In genomic region chr5:54302267-54302687, GRCh38 we compare ENCODE assay signal across 1 cellular context.
TF ChIP-seq lines count a peak whose summit lies in the region.

No MANE protein-coding gene starts in this region.

TF ChIP-seq in HEK293, 187 proteins besides CTCF, POLR2A, EP300 and RAD21 (continued from another document and continues in another):
- TF ChIP-seq HIC1 (tag by site-specific recombination; IDR thresholded peaks at IDR 0.05) (peak; percentile 92), ZNF76 (tag by site-specific recombination; IDR thresholded peaks at IDR 0.05; ENCODE audit: borderline replicate concordance, low read depth) (no peak), ZNF280C (tag by site-specific recombination; IDR thresholded peaks at IDR 0.05) (no peak), SP3 (tag by site-specific recombination; IDR thresholded peaks at IDR 0.05) (no peak), ZNF175 (tag by site-specific recombination; IDR thresholded peaks at IDR 0.05) (no peak), OVOL3 (tag by site-specific recombination; IDR thresholded peaks at IDR 0.05) (peak; percentile 97), ZNF248 (tag by site-specific recombination; IDR thresholded peaks at IDR 0.05) (no peak), YY2 (tag by site-specific recombination; IDR thresholded peaks at IDR 0.05) (no peak), ZNF692 (tag by site-specific recombination; IDR thresholded peaks at IDR 0.05) (peak; percentile 82), ZNF776 (tag by site-specific recombination; IDR thresholded peaks at IDR 0.05; ENCODE audit: borderline replicate concordance) (no peak), ZNF18 (tag by site-specific recombination; IDR thresholded peaks at IDR 0.05) (peak; percentile 58; the same call in 1 of the 2 replicates), ZBTB10 (tag by site-specific recombination; IDR thresholded peaks at IDR 0.05) (no peak), ZNF677 (tag by site-specific recombination; IDR thresholded peaks at IDR 0.05) (no peak), ZSCAN4 (tag by site-specific recombination; IDR thresholded peaks at IDR 0.05) (peak; percentile 45), GLIS1 (tag by site-specific recombination; IDR thresholded peaks at IDR 0.05) (peak; percentile 64; the same call in 1 of the 2 replicates), GFI1B (tag by site-specific recombination; IDR thresholded peaks at IDR 0.05) (peak; percentile 76), PRDM10 (tag by site-specific recombination; IDR thresholded peaks at IDR 0.05) (peak; percentile 63), BCL11A (tag by site-specific recombination; IDR thresholded peaks at IDR 0.05; ENCODE audit: low read depth) (peak; percentile 96), ZNF394 (tag by site-specific recombination; IDR thresholded peaks at IDR 0.05; ENCODE audit: borderline replicate concordance) (peak; percentile 54; the same call in 1 of the 2 replicates), ZNF169 (tag by site-specific recombination; IDR thresholded peaks at IDR 0.05) (no peak), ZNF362 (tag by site-specific recombination; IDR thresholded peaks at IDR 0.05) (peak; percentile 96), ZNF324 (tag by site-specific recombination; IDR thresholded peaks at IDR 0.05) (peak; percentile 88), ZNF449 (tag by site-specific recombination; IDR thresholded peaks at IDR 0.05) (no peak), ZNF146 (tag by site-specific recombination; IDR thresholded peaks at IDR 0.05) (peak; percentile 41; the same call in 1 of the 2 replicates), ZFP37 (tag by site-specific recombination; IDR thresholded peaks at IDR 0.05) (peak; percentile 56; the same call in 1 of the 2 replicates), ZNF202 (tag by site-specific recombination; IDR thresholded peaks at IDR 0.05; ENCODE audit: borderline replicate concordance) (no peak), ZNF621 (tag by site-specific recombination; IDR thresholded peaks at IDR 0.05) (no peak), ZNF585B (tag by site-specific recombination; IDR thresholded peaks at IDR 0.05) (peak; percentile 43), ZFHX2 (tag by site-specific recombination; conservative IDR thresholded peaks at IDR 0.05) (no peak), ZNF132 (tag by site-specific recombination; IDR thresholded peaks at IDR 0.05; ENCODE audit: borderline replicate concordance) (no peak), GLI4 (tag by site-specific recombination; IDR thresholded peaks at IDR 0.05) (no peak), ZNF529 (tag by site-specific recombination; IDR thresholded peaks at IDR 0.05; ENCODE audit: insufficient replicate concordance) (peak; percentile 37), ZNF670 (tag by site-specific recombination; IDR thresholded peaks at IDR 0.05; ENCODE audit: low read depth) (no peak), ZNF354C (tag by site-specific recombination; IDR thresholded peaks at IDR 0.05; ENCODE audit: borderline replicate concordance, low read depth) (no peak), ZBTB44 (tag by site-specific recombination; IDR thresholded peaks at IDR 0.05) (peak; percentile 91)
